In the genomic region with DNA sequence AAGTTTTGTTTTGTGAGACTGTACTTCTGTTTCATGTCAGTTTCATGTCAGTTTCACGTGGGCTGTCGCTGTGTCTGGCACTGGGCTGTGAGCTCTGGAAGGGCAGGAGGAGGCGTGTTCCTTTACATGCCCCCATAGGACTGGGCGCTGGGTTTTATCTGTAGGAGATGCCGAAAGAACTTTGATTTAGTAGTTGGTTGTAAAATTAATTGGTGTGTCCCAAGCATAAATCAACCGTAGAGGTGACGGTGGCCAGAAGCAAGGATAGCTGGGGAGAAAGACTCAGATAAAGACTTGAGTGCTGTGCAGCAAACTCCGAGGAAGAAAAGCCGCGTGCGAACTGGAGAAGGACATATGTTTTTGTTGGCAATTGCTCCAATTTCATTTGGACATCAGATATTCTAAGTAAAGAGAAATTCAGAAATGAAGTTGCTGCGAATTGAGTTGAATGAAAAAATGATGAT, we compare ENCODE assay signal across 22 cellular contexts.
"Had no signal": no experiment of that assay in that cellular context is flagged by ENCODE, and none has a peak within 500 bp of the region (broad histone marks: within the 10 kb centered on the region; RNA-seq: fewer than 3 reads in every experiment).

No MANE protein-coding gene starts in this region.

- H3K27me3 ChIP-seq: esophagus muscularis mucosa, tibial nerve, uterus had no signal

- H3K4me1 Mint-ChIP-seq: activated CD4-positive, alpha-beta T cell treated with anti-CD3 and anti-CD28 coated beads, Interleukin-2, amount 10 ng/mL, durations not matched to agents 24 days and 14 days; central memory CD8-positive, alpha-beta T cell had no signal

- H3K27ac Mint-ChIP-seq: activated CD4-positive, alpha-beta T cell treated with anti-CD3 and anti-CD28 coated beads, Interleukin-2, amount 10 ng/mL, durations not matched to agents 24 days and 14 days; activated CD8-positive, alpha-beta T cell treated with anti-CD3 and anti-CD28 coated beads, Interleukin-2, amount 10 ng/mL, durations not matched to agents 7 days and 5 days; activated naive CD8-positive, alpha-beta T cell treated with anti-CD3 and anti-CD28 coated beads for 36 hours; natural killer cell treated with Interleukin-12 subunit alpha and Interleukin-12 subunit beta and Interleukin-15 and Interleukin-18, amount 100 ng/mL, for 72 hours had no signal

- H3K4me1 ChIP-seq: esophagus muscularis mucosa, tibial nerve, uterus had no signal

- H3K27me3 Mint-ChIP-seq: brain had no signal

- DNase-seq: activated CD4-positive, alpha-beta T cell treated with anti-CD3 and anti-CD28 coated beads, Interleukin-2, amount 10 ng/mL, durations not matched to agents 24 days and 14 days; activated CD4-positive, CD25-positive, alpha-beta regulatory T cell; activated CD8-positive, alpha-beta memory T cell treated with anti-CD3 and anti-CD28 coated beads, Interleukin-2, amount 50 U/mL, for 4 hours; activated CD8-positive, alpha-beta T cell treated with anti-CD3 and anti-CD28 coated beads, Interleukin-2, amount 10 ng/mL, durations not matched to agents 7 days and 5 days; activated gamma-delta T cell treated with Interleukin-2 at 50 U/mL for 16 hours; activated naive CD8-positive, alpha-beta T cell treated with anti-CD3 and anti-CD28 coated beads for 36 hours; activated T-cell treated with anti-CD3 and anti-CD28 coated beads, Interleukin-2, amount 50 U/mL, for 48 hours; amygdala; cortex of kidney; effector CD4-positive, alpha-beta T cell; hypothalamus; mesenchymal stem cell; nucleus accumbens; stimulated activated CD4-positive, alpha-beta T cell treated with anti-CD3 and anti-CD28 coated beads, Interleukin-15, amount 100 ng/mL, for 24 hours; stimulated activated CD4-positive, alpha-beta T cell treated with anti-CD3 and anti-CD28 coated beads, Interleukin-4, amount 100 ng/mL, for 24 hours; stimulated activated naive CD4-positive, alpha-beta T cell; uterus had no signal

- H3K36me3 ChIP-seq: esophagus muscularis mucosa, tibial nerve, uterus had no signal

- H3K9me3 Mint-ChIP-seq: natural killer cell treated with Interleukin-12 subunit alpha and Interleukin-12 subunit beta and Interleukin-15 and Interleukin-18, amount 100 ng/mL, for 72 hours had no signal

- H3K4me3 Mint-ChIP-seq: activated CD4-positive, alpha-beta T cell treated with anti-CD3 and anti-CD28 coated beads, Interleukin-2, amount 10 ng/mL, durations not matched to agents 24 days and 14 days; activated CD8-positive, alpha-beta T cell treated with anti-CD3 and anti-CD28 coated beads, Interleukin-2, amount 10 ng/mL, durations not matched to agents 7 days and 5 days; activated naive CD8-positive, alpha-beta T cell treated with anti-CD3 and anti-CD28 coated beads for 36 hours; brain; central memory CD8-positive, alpha-beta T cell; natural killer cell treated with Interleukin-12 subunit alpha and Interleukin-12 subunit beta and Interleukin-15 and Interleukin-18, amount 100 ng/mL, for 72 hours had no signal

- ATAC-seq: activated CD8-positive, alpha-beta T cell treated with anti-CD3 and anti-CD28 coated beads, Interleukin-2, amount 10 ng/mL, durations not matched to agents 7 days and 5 days; natural killer cell treated with Interleukin-12 subunit alpha and Interleukin-12 subunit beta and Interleukin-15 and Interleukin-18, amount 100 ng/mL, for 72 hours had no signal

- H3K4me3 ChIP-seq: esophagus muscularis mucosa, tibial nerve, uterus had no signal
